ENCODE assay signal across 17 cellular contexts in the genomic region with DNA sequence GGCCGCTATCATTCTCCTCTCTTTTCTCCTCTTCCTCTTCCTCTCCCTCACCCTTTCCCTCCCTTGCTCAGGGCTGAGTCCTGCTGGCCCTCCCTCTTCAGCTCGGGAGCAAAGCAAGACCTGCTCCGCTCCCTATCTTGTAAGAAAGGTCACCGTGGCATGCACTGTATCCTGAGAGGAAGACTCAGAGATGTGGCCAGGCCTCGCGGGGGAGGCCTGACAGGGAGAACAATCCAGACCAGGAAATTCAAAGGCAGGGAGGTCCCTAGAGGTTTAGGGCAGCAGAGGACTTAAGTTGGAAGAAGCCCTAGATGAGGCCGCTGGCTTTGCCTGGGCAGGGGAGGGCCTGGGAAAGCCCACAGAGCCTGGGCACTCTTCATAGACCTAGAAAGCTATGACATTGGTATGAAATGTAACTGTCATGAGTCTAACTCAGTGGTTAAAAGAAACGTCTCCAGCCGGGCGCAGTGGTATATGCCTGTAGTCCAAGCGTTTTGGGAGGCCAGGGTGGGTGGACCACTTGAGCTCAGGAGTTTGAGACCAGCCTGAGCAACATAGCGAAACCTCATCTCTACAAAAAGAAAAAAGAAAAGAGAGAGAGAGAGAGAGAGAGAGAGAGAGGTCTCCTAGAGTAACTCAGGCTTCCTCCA. TPM values are rescaled to one million over a fixed set of nuclear protein-coding genes. Genes with fewer than 3 reads are reported as not detected.
DNase-seq lines count a peak whose midpoint lies in the region; TF ChIP-seq lines count a peak whose summit lies in the region.
"Had no signal": no experiment of that assay in that cellular context is flagged by ENCODE, and none has a peak within 500 bp of the region (broad histone marks: within the 10 kb centered on the region; RNA-seq: fewer than 3 reads in every experiment).

No MANE protein-coding gene starts in this region.

- peak; percentile 21 for DNase-seq in activated effector memory CD4-positive, alpha-beta T cell treated with anti-CD3 and anti-CD28 coated beads, Interleukin-2, amount 50 U/mL, for 16 hours
- DNase-seq in activated effector memory CD4-positive, alpha-beta T cell treated with Interleukin-2 at 50 U/mL for 16 hours, result no peak
- DNase-seq in RWPE1 (ENCODE audit: low spot score), result no peak
- peak; percentile 25 for DNase-seq in fibroblast of the aortic adventitia (ENCODE audit: low read depth)
- no peak for DNase-seq in smooth muscle cell (lab: John Stamatoyannopoulos, UW; ENCODE audit: unreplicated experiment)
- no peak for DNase-seq in NOMO-1 treated with DMSO at 0.1 percent for 48 hours (lab: John Stamatoyannopoulos, UW; ENCODE audit: unreplicated experiment)
- DNase-seq in GM19240 (ENCODE audit: insufficient read length, low spot score), result no peak
- no peak for DNase-seq in transverse colon
- DNase-seq: activated CD4-positive, alpha-beta T cell treated with anti-CD3 and anti-CD28 coated beads for 48 hours; amniotic stem cell; colonic mucosa; esophagus squamous epithelium; HCEC 1CT; Karpas-422; NCI-H146; NCI-H446 treated with DMSO at 0.1 percent for 48 hours had no signal

- CTCF ChIA-PET in RWPE1 (lab: Yijun Ruan, JAX), result no interaction called here

- POLR2A ChIA-PET in RWPE1 (lab: Yijun Ruan, JAX; ENCODE audit: low non-redundant PET), result no interaction called here

- no peak overlapping the region for H3K9ac ChIP-seq in smooth muscle cell (ENCODE audit: low read depth)

- no peaks in the 10 kb centered on the region for H4K20me1 ChIP-seq in smooth muscle cell (ENCODE audit: low read depth)

- H3K9me3 ChIP-seq in smooth muscle cell (replicated peaks; ENCODE audit: low read depth) (no peaks in the 10 kb centered on the region), transverse colon (no peaks in the 10 kb centered on the region)
- H3K9me3 ChIP-seq: colonic mucosa, esophagus squamous epithelium had no signal

- H3K27ac ChIP-seq in RWPE1 (0 out of 2 replicates have a peak overlapping the region, but pooled peaks have one; percentile 13), smooth muscle cell (ENCODE audit: low read depth) (no peak overlapping the region), transverse colon (no peak overlapping the region)
- H3K27ac ChIP-seq: colonic mucosa had no signal

- H3K27me3 ChIP-seq in smooth muscle cell (ENCODE audit: low read depth), result no peaks in the 10 kb centered on the region
- no peaks in the 10 kb centered on the region for H3K27me3 ChIP-seq in transverse colon
- H3K27me3 ChIP-seq: colonic mucosa, esophagus squamous epithelium had no signal

- TF ChIP-seq POLR2A in transverse colon (IDR thresholded peaks at IDR 0.05), result no peak

- 77% methylated on average over 12 of the region's 12 CpGs for WGBS in smooth muscle cell (ENCODE audit: low lambda C conversion rate)
- 80 to 82% methylated on average over 5 to 12 of the region's 12 CpGs for WGBS in transverse colon (ENCODE audit: low coverage in 1 of 2), 2 donors

- peak overlapping the region; percentile 2 for H2AFZ ChIP-seq in smooth muscle cell (ENCODE audit: low read depth)

- H3F3A ChIP-seq in smooth muscle cell (ENCODE audit: low read depth), result no peaks in the 10 kb centered on the region

- H3K36me3 ChIP-seq in smooth muscle cell (ENCODE audit: low read depth) (no peaks in the 10 kb centered on the region), transverse colon (no peaks in the 10 kb centered on the region)
- H3K36me3 ChIP-seq: colonic mucosa, esophagus squamous epithelium had no signal

- in situ Hi-C loops in transverse colon (cut with MboI; ENCODE audit: low pct_ligation_motif_present in 1 of 4, low pct_unique_long_range_greater_than_20kb in 1 of 4, low sequenced_read_pairs in 3 of 4), result loop anchor here in 1 of 4 donors (10.0 kb wide), 1 partner anchor 96 kb away; no protein-coding TSS in a partner anchor

- TF ChIP-seq EP300 in transverse colon (IDR thresholded peaks at IDR 0.05; ENCODE audit: low read depth), result no peak

- H3K4me3 ChIP-seq in fibroblast of the aortic adventitia (ENCODE audit: low read depth, low read length), result no peak overlapping the region
- H3K4me3 ChIP-seq in smooth muscle cell, result no peak overlapping the region
- H3K4me3 ChIP-seq in transverse colon, result no peak overlapping the region
- H3K4me3 ChIP-seq: colonic mucosa, skin epidermis had no signal

- H3K79me2 ChIP-seq in smooth muscle cell (ENCODE audit: low read depth), result no peaks in the 10 kb centered on the region

- peaks cover 3% of the 10 kb centered on the region for H3K4me1 ChIP-seq in smooth muscle cell (ENCODE audit: low read depth)
- no peaks in the 10 kb centered on the region for H3K4me1 ChIP-seq in transverse colon
- H3K4me1 ChIP-seq: colonic mucosa had no signal

- intact Hi-C loops in transverse colon (cut with DNase I; ENCODE audit: low total_unique reads), result no loop called here

- no peak for TF ChIP-seq CTCF in RWPE1 (conservative IDR thresholded peaks at IDR 0.05; ENCODE audit: low read depth)
- no peak for TF ChIP-seq CTCF in fibroblast of the aortic adventitia (IDR thresholded peaks at IDR 0.05; ENCODE audit: insufficient read depth, low read length)
- TF ChIP-seq CTCF in smooth muscle cell (IDR thresholded peaks at IDR 0.05; ENCODE audit: borderline replicate concordance, insufficient read depth, poor library complexity, severe bottlenecking), result no peak
- no peak for TF ChIP-seq CTCF in transverse colon (IDR thresholded peaks at IDR 0.05)

- H3K4me2 ChIP-seq in smooth muscle cell, result no peak overlapping the region

RNA-seq across cellular contexts. Expression of a gene that starts 14.6 kb away (rescaled TPM):
- total RNA-seq in fibroblast of the aortic adventitia (ENCODE audit: low replicate concordance) (under 0.01 and 0.65 TPM in 2 replicates), smooth muscle cell (0.04 and 0.49 TPM in 2 replicates), transverse colon (10 to 100 TPM in 1 of 4 donors, 1 to 10 TPM in 3; 2.0 to 51.7 (median 4.2) TPM)
- 0.16 and 0.98 TPM in 2 replicates for polyA plus RNA-seq in smooth muscle cell

RNA-seq across cellular contexts. Expression of a gene that starts 41.7 kb away (rescaled TPM):
- total RNA-seq in fibroblast of the aortic adventitia (ENCODE audit: low replicate concordance) (76.4 and 155 TPM in 2 replicates), smooth muscle cell (72.3 and 76.1 TPM in 2 replicates), transverse colon (10 to 100 TPM; 33.3 to 68.7 (median 46.8) TPM)
- 105 and 114 TPM in 2 replicates for polyA plus RNA-seq in smooth muscle cell

RNA-seq across cellular contexts. Expression of a gene that starts 44.8 kb away (rescaled TPM):
- total RNA-seq in fibroblast of the aortic adventitia (ENCODE audit: low replicate concordance) (108 and 171 TPM in 2 replicates), smooth muscle cell (359 and 460 TPM in 2 replicates), transverse colon (100 to 1,000 TPM; 131 to 503 (median 344) TPM)
- 547 and 550 TPM in 2 replicates for polyA plus RNA-seq in smooth muscle cell

Comparison
In these comparisons a context has a peak if more than half of its experiments do, and no peak if none do; other contexts are left out.
1. DNase-seq: peak in activated effector memory CD4-positive, alpha-beta T cell treated with anti-CD3 and anti-CD28 coated beads, Interleukin-2, amount 50 U/mL, for 16 hours (single experiment) and fibroblast of the aortic adventitia (single experiment); none in activated effector memory CD4-positive, alpha-beta T cell treated with Interleukin-2 at 50 U/mL for 16 hours (single experiment), RWPE1 (single experiment), smooth muscle cell (single experiment), NOMO-1 treated with DMSO at 0.1 percent for 48 hours (single experiment), GM19240 (single experiment) and transverse colon (single experiment).